In the genomic region with DNA sequence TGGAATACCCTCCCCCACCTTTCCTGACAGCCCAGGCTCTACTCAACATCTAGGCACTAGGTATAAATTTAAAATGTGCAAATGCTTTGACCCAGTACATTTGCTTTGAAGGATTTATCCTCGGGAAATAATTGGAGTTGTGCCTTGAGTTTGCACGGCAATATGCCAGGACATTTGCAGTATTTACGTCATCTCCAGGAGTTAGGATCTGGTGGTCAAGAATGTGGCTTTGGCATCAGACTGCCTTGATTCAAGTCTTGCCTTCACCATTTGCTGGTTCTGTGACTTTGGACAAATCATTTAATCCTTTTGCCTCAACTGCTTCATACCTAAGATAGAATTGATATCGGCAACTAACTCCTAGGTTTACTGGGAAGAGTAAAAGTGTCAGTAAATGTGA, we compare ENCODE assay signal across 24 cellular contexts.
DNase-seq lines count a peak whose midpoint lies in the region; ATAC-seq and TF ChIP-seq lines count a peak whose summit lies in the region.
"Had no signal": no experiment of that assay in that cellular context is flagged by ENCODE, and none has a peak within 500 bp of the region (broad histone marks: within the 10 kb centered on the region; RNA-seq: fewer than 3 reads in every experiment).

No MANE protein-coding gene starts in this region.

- no peak overlapping the region for H3K9ac ChIP-seq in mammary epithelial cell (ENCODE audit: insufficient read depth, low read length)
- H3K9ac ChIP-seq: BLaER1 had no signal

- no peaks in the 10 kb centered on the region for H3K27me3 Mint-ChIP-seq in MCF 10A (ENCODE audit: insufficient read depth, unreplicated experiment)
- H3K27me3 Mint-ChIP-seq: CD4-positive, CD25-positive, alpha-beta regulatory T cell had no signal

- ATAC-seq in GM21390 (IDR thresholded peaks at IDR 0.05; ENCODE audit: unreplicated experiment), result no peak

- intact Hi-C loops in MCF 10A (cut with micrococcal nuclease), result loop anchor here (5.0 kb wide), 1 partner anchor 259 kb away; no protein-coding TSS in a partner anchor
- intact Hi-C loops in mammary epithelial cell (cut with micrococcal nuclease), result no loop called here
- intact Hi-C loops in sigmoid colon (cut with DNase I), result no loop called here

- BruUV-seq in MCF 10A (replicated peaks; lab: Mats Ljungman, UMichigan) (no TSS peak), mammary epithelial cell (replicated peaks; lab: Mats Ljungman, UMichigan) (no TSS peak)

- H3K36me3 ChIP-seq in mammary epithelial cell (ENCODE audit: insufficient read depth, low read length) (no peaks in the 10 kb centered on the region), sigmoid colon (no peaks in the 10 kb centered on the region)
- H3K36me3 ChIP-seq: BLaER1, SJSA1 had no signal

- no peaks in the 10 kb centered on the region for H3K9me3 Mint-ChIP-seq in MCF 10A (ENCODE audit: unreplicated experiment)

- dilution Hi-C loops in mammary epithelial cell (cut with HindIII; ENCODE audit: low sequenced_read_pairs), result no loop called here

- H3K27ac ChIP-seq in mammary epithelial cell (ENCODE audit: insufficient read depth, low read depth, low read length) (no peak overlapping the region), sigmoid colon (peak overlapping the region in 1 of 4 donors; percentile 22)
- H3K27ac ChIP-seq: BLaER1, SJSA1 had no signal

- no peak overlapping the region for H2AFZ ChIP-seq in mammary epithelial cell (ENCODE audit: low read depth, low read length)

- CTCF ChIA-PET in MCF 10A (lab: Yijun Ruan, JAX), result interaction anchor here (2.5 kb wide), 1 partner anchor 420 kb away, joined by 14 read pairs; no protein-coding TSS in a partner anchor
- CTCF ChIA-PET in mammary epithelial cell (lab: Charles Lee; ENCODE audit: low non-redundant PET), result no interaction called here

- H3K27ac Mint-ChIP-seq in MCF 10A (ENCODE audit: low read depth, unreplicated experiment), result no peak overlapping the region
- H3K27ac Mint-ChIP-seq: CD4-positive, CD25-positive, alpha-beta regulatory T cell had no signal

- WGBS in mammary epithelial cell (ENCODE audit: low coverage, missing lambda C conversion rate), result 49% methylated on average over 4 of the region's 4 CpGs
- WGBS in sigmoid colon, 2 donors, result 90 to 91% methylated on average over 4 of the region's 4 CpGs

- H3K79me2 ChIP-seq in mammary epithelial cell (ENCODE audit: insufficient read depth, low read length), result no peaks in the 10 kb centered on the region

- H3K4me1 Mint-ChIP-seq in MCF 10A (ENCODE audit: insufficient read depth, unreplicated experiment), result no peaks in the 10 kb centered on the region

- DNase-seq in MCF 10A (ENCODE audit: unreplicated experiment) (peak; percentile 21), mammary epithelial cell (no peak), astrocyte of the cerebellum (ENCODE audit: low read depth) (peak; percentile 89), fibroblast of pulmonary artery (ENCODE audit: low read depth) (peak; percentile 22), SW 1271 (lab: John Stamatoyannopoulos, UW) (no peak), sigmoid colon (no peak)
- DNase-seq: 8988T; CD4-positive, CD25-positive, alpha-beta regulatory T cell; DMS53; GOT3; HCEC 1CT; IMR-90; KG1; NCI-H1048; NCI-H1417; NCI-H1694; NCI-H2029 treated with DMSO at 0.1 percent for 48 hours; NCI-H510A; NCI-H69; Right ventricle myocardium superior; RPMI8226 had no signal

- TF ChIP-seq CTCF in MCF 10A (IDR thresholded peaks at IDR 0.05; ENCODE audit: unreplicated experiment) (no peak), mammary epithelial cell (conservative IDR thresholded peaks at IDR 0.05 in 1 of 2, IDR thresholded peaks at IDR 0.05 in 1 of 2; ENCODE audit: extremely low read depth in 1 of 2, insufficient read depth in 1 of 2, low read depth in 1 of 2, low read length in 2 of 2) (no peak), astrocyte of the cerebellum (IDR thresholded peaks at IDR 0.05; ENCODE audit: low read depth, low read length, missing control alignments) (no peak), fibroblast of pulmonary artery (IDR thresholded peaks at IDR 0.05; ENCODE audit: low read length, missing control alignments) (no peak), sigmoid colon (IDR thresholded peaks at IDR 0.05) (no peak)

- in situ Hi-C loops in mammary epithelial cell (cut with MboI; ENCODE audit: low sequenced_read_pairs in 2 of 2) (no loop called here), astrocyte of the cerebellum (cut with HindIII; ENCODE audit: low sequenced_read_pairs) (no loop called here)

- H3K9me3 ChIP-seq in mammary epithelial cell (replicated peaks; ENCODE audit: insufficient read depth, low read length), result no peaks in the 10 kb centered on the region
- no peaks in the 10 kb centered on the region for H3K9me3 ChIP-seq in sigmoid colon
- H3K9me3 ChIP-seq: BLaER1, SJSA1 had no signal

- no peak overlapping the region for H3K4me2 ChIP-seq in mammary epithelial cell (ENCODE audit: insufficient read depth, low read depth, low read length)
- H3K4me2 ChIP-seq: BLaER1 had no signal

- no peak overlapping the region for H3K4me3 Mint-ChIP-seq in MCF 10A (ENCODE audit: unreplicated experiment)
- H3K4me3 Mint-ChIP-seq: CD4-positive, CD25-positive, alpha-beta regulatory T cell had no signal

- POLR2A ChIA-PET in MCF 10A (lab: Yijun Ruan, JAX), result interaction anchor here (1.2 kb wide), 1 partner anchor 9 kb away, joined by 5 read pairs; no protein-coding TSS in a partner anchor

- H3K4me3 ChIP-seq in mammary epithelial cell (replicated peaks in 1 of 3; ENCODE audit: insufficient read depth in 1 of 3, low read depth in 2 of 3, low read length in 3 of 3) (no peak overlapping the region), astrocyte of the cerebellum (ENCODE audit: low read depth, low read length) (no peak overlapping the region), fibroblast of pulmonary artery (replicated peaks; ENCODE audit: low read depth, low read length) (no peak overlapping the region), sigmoid colon (no peak overlapping the region)
- H3K4me3 ChIP-seq: BLaER1, SJSA1 had no signal

- no peaks in the 10 kb centered on the region for H3K27me3 ChIP-seq in mammary epithelial cell (ENCODE audit: insufficient read depth, low read length)
- H3K27me3 ChIP-seq in sigmoid colon, result no peaks in the 10 kb centered on the region
- H3K27me3 ChIP-seq: BLaER1 had no signal

- H4K20me1 ChIP-seq in mammary epithelial cell (ENCODE audit: insufficient read depth, low read length), result no peaks in the 10 kb centered on the region
- H4K20me1 ChIP-seq: BLaER1 had no signal

- TF ChIP-seq EP300 in sigmoid colon (IDR thresholded peaks at IDR 0.05), result no peak

- TF ChIP-seq POLR2A in sigmoid colon (IDR thresholded peaks at IDR 0.05), result no peak

- no peaks in the 10 kb centered on the region for H3K36me3 Mint-ChIP-seq in MCF 10A (ENCODE audit: insufficient read depth, unreplicated experiment)
- H3K36me3 Mint-ChIP-seq: CD4-positive, CD25-positive, alpha-beta regulatory T cell had no signal

- no peaks in the 10 kb centered on the region for H3K4me1 ChIP-seq in mammary epithelial cell (ENCODE audit: insufficient read depth, low read length)
- H3K4me1 ChIP-seq in sigmoid colon, result peaks cover 0 to 35% (median 28%) of the 10 kb centered on the region in 4 donors
- H3K4me1 ChIP-seq: BLaER1, SJSA1 had no signal

Comparison
In these comparisons a context has a peak if more than half of its experiments do, and no peak if none do; other contexts are left out.
1. DNase-seq: peak in MCF 10A (single experiment), astrocyte of the cerebellum (single experiment) and fibroblast of pulmonary artery (single experiment); none in mammary epithelial cell (single experiment), SW 1271 (0 of 2) and sigmoid colon (single experiment).